Comparison of ENCODE assay signal across 1 cellular context in genomic region chr6:33578588-33579011, GRCh38.
TF ChIP-seq lines count a peak whose summit lies in the region.

No MANE protein-coding gene starts in this region.

TF ChIP-seq in SK-N-SH, 30 proteins besides CTCF, POLR2A, EP300 and RAD21 (continued from another document):
- TF ChIP-seq MAX (IDR thresholded peaks at IDR 0.05; ENCODE audit: low read depth), result no peak
- TF ChIP-seq ELF1 (IDR thresholded peaks at IDR 0.05), result no peak
- TF ChIP-seq NRF1 (IDR thresholded peaks at IDR 0.05; ENCODE audit: low read depth, low read length), result no peak
- no peak for TF ChIP-seq MXI1 (IDR thresholded peaks at IDR 0.05; ENCODE audit: low read depth, low read length)
- no peak for TF ChIP-seq GATA2 (CRISPR knock-in tag; IDR thresholded peaks at IDR 0.05)
- TF ChIP-seq NFIC (IDR thresholded peaks at IDR 0.05; ENCODE audit: borderline replicate concordance), result no peak
- TF ChIP-seq MEF2A (IDR thresholded peaks at IDR 0.05; ENCODE audit: borderline replicate concordance, low read depth), result no peak
